ENCODE assay signal across 9 cellular contexts in the genomic region with DNA sequence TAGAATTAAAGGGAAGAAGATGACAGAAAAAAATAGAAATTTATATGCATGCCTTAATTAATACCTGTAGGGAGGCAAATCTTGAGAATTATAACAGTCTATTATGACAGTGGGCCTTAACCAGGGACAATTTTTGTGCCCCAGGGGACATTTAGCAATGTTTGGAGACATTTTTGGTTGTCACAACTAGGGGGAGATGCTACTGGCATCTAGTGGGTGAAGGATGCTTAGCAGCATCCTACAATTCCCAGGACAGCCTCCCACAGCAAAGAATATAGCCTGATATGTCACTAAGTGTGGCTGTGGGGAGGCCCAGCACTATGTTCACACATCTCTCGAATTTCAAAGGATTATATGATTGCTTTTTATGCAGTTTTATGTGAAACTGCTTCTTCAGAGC. TPM values are rescaled to one million over a fixed set of nuclear protein-coding genes. Genes with fewer than 3 reads are reported as not detected.
A peak's percentile ranks its signal among the peaks of the same experiment; 100 is the strongest.
DNase-seq lines count a peak whose midpoint lies in the region; ATAC-seq lines count a peak whose summit lies in the region.
"Had no signal": no experiment of that assay in that cellular context is flagged by ENCODE, and none has a peak within 500 bp of the region (broad histone marks: within the 10 kb centered on the region; RNA-seq: fewer than 3 reads in every experiment).

No MANE protein-coding gene starts in this region.

- no peaks in the 10 kb centered on the region for H3K27me3 Mint-ChIP-seq in activated naive CD8-positive, alpha-beta T cell treated with anti-CD3 and anti-CD28 coated beads, Interleukin-2, amount 10 ng/mL, durations not matched to agents 7 days and 5 days

- peaks cover 26% of the 10 kb centered on the region for H3K4me1 Mint-ChIP-seq in activated naive CD8-positive, alpha-beta T cell treated with anti-CD3 and anti-CD28 coated beads, Interleukin-2, amount 10 ng/mL, durations not matched to agents 7 days and 5 days

- POLR2A ChIA-PET in activated naive CD8-positive, alpha-beta T cell treated with anti-CD3 and anti-CD28 coated beads, Interleukin-2, amount 10 ng/mL, durations not matched to agents 7 days and 5 days (lab: Charles Lee), result no interaction called here

- peak overlapping the region; percentile 72 for H3K4me3 Mint-ChIP-seq in activated naive CD8-positive, alpha-beta T cell treated with anti-CD3 and anti-CD28 coated beads, Interleukin-2, amount 10 ng/mL, durations not matched to agents 7 days and 5 days

- ATAC-seq in activated naive CD8-positive, alpha-beta T cell treated with anti-CD3 and anti-CD28 coated beads, Interleukin-2, amount 10 ng/mL, durations not matched to agents 7 days and 5 days (ENCODE audit: low read depth), result peak; percentile 18

- intact Hi-C loops in posterior vena cava (cut with DNase I), result no loop called here

- peak overlapping the region; percentile 94 for H3K27ac Mint-ChIP-seq in activated naive CD8-positive, alpha-beta T cell treated with anti-CD3 and anti-CD28 coated beads, Interleukin-2, amount 10 ng/mL, durations not matched to agents 7 days and 5 days

- no peaks in the 10 kb centered on the region for H3K9me3 Mint-ChIP-seq in activated naive CD8-positive, alpha-beta T cell treated with anti-CD3 and anti-CD28 coated beads, Interleukin-2, amount 10 ng/mL, durations not matched to agents 7 days and 5 days

- peak; percentile 0 for DNase-seq in NCI-H2171 treated with DMSO at 0.1 percent for 48 hours (lab: John Stamatoyannopoulos, UW)
- DNase-seq in NCI-H2171 (lab: John Stamatoyannopoulos, UW), result no peak
- DNase-seq in Kasumi-1 (lab: John Stamatoyannopoulos, UW), result peak; percentile 26 to 27
- DNase-seq in activated naive CD8-positive, alpha-beta T cell treated with anti-CD3 and anti-CD28 coated beads, Interleukin-2, amount 10 ng/mL, durations not matched to agents 7 days and 5 days, result no peak
- DNase-seq in medulla oblongata (ENCODE audit: extremely low spot score), result peak; percentile 39
- no peak for DNase-seq in stimulated activated naive CD4-positive, alpha-beta T cell treated with Interleukin-2 at 50 U/mL for 16 hours (lab: John Stamatoyannopoulos, UW)
- DNase-seq in GOT3 (lab: John Stamatoyannopoulos, UW), result no peak
- no peak for DNase-seq in posterior vena cava (ENCODE audit: low spot score)

- H3K36me3 Mint-ChIP-seq in activated naive CD8-positive, alpha-beta T cell treated with anti-CD3 and anti-CD28 coated beads, Interleukin-2, amount 10 ng/mL, durations not matched to agents 7 days and 5 days, result peaks cover 1% of the 10 kb centered on the region

RNA-seq across cellular contexts. Expression of a gene that starts 10.5 kb away (rescaled TPM):
- 1 to 10 TPM in 1 of 2 experiments, under 1 TPM in 1; 0.97 to 1.1 TPM for total RNA-seq in activated naive CD8-positive, alpha-beta T cell treated with anti-CD3 and anti-CD28 coated beads, Interleukin-2, amount 10 ng/mL, durations not matched to agents 7 days and 5 days
- under 1 TPM; 0.19 to 0.37 TPM for total RNA-seq in posterior vena cava
- total RNA-seq: Daoy had no signal

RNA-seq across cellular contexts. Expression of a gene that starts 45.8 kb away (rescaled TPM):
- 1 to 10 TPM; 1.8 to 2.7 TPM for total RNA-seq in activated naive CD8-positive, alpha-beta T cell treated with anti-CD3 and anti-CD28 coated beads, Interleukin-2, amount 10 ng/mL, durations not matched to agents 7 days and 5 days
- 10 to 100 TPM; 16.9 to 35.4 TPM for total RNA-seq in posterior vena cava
- total RNA-seq: Daoy had no signal

Comparison
In these comparisons a context has a peak if more than half of its experiments do, and no peak if none do; other contexts are left out.
1. DNase-seq: peak in NCI-H2171 treated with DMSO at 0.1 percent for 48 hours (single experiment), Kasumi-1 (2 of 2) and medulla oblongata (single experiment); none in NCI-H2171 (single experiment), activated naive CD8-positive, alpha-beta T cell treated with anti-CD3 and anti-CD28 coated beads, Interleukin-2, amount 10 ng/mL, durations not matched to agents 7 days and 5 days (single experiment), stimulated activated naive CD4-positive, alpha-beta T cell treated with Interleukin-2 at 50 U/mL for 16 hours (single experiment), GOT3 (single experiment) and posterior vena cava (single experiment).
2. RNA of a gene that starts 45.8 kb away (total RNA-seq): 16.9 to 35.4 TPM in posterior vena cava; 1.8 to 2.7 TPM in activated naive CD8-positive, alpha-beta T cell treated with anti-CD3 and anti-CD28 coated beads, Interleukin-2, amount 10 ng/mL, durations not matched to agents 7 days and 5 days; every median in the first group is over 4 times any median in the second.